In the genomic region with DNA sequence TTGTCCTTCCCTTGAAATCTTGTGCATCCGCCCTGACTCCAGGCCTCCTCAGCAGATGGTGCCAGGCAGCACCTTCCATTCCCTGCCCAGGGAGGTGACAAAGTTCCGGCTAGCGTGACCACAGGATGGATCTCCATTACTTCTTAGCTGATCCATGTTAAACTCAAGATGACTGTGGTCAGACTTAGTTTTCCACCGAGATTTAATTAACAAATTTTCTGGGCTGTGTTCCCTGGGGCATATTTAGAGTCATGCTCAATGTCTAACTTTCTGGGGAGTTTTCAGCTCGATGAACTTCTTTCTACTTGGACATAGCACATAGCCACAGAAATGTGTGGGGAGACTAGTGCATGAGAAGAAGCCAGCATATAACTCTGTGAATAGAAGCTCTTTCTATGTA, we compare ENCODE assay signal across 14 cellular contexts.
A peak's percentile ranks its signal among the peaks of the same experiment; 100 is the strongest.
DNase-seq lines count a peak whose midpoint lies in the region; ATAC-seq and TF ChIP-seq lines count a peak whose summit lies in the region.
"Had no signal": no experiment of that assay in that cellular context is flagged by ENCODE, and none has a peak within 500 bp of the region (broad histone marks: within the 10 kb centered on the region; RNA-seq: fewer than 3 reads in every experiment).

No MANE protein-coding gene starts in this region.

- no peaks in the 10 kb centered on the region for H3K27me3 ChIP-seq in adipocyte (replicated peaks; ENCODE audit: control insufficient read depth, insufficient read depth, low read length)

- peaks cover 37% of the 10 kb centered on the region for H3K4me1 ChIP-seq in adipocyte (ENCODE audit: control insufficient read depth, insufficient read depth, low read length)

- no peaks in the 10 kb centered on the region for H3K36me3 ChIP-seq in adipocyte (ENCODE audit: control insufficient read depth, insufficient read depth, low read length, severe bottlenecking)

- DNase-seq in AG08395 (ENCODE audit: low spot score) = peak; percentile 67
- DNase-seq in adipocyte (ENCODE audit: low read depth) = peak; percentile 64
- DNase-seq in fibroblast of mammary gland (ENCODE audit: low read depth) = peak; percentile 77
- no peak for DNase-seq in sciatic nerve (ENCODE audit: low spot score)
- DNase-seq in activated naive CD4-positive, alpha-beta T cell treated with anti-CD3 and anti-CD28 coated beads, Interleukin-2, amount 50 U/mL, for 72 hours (ENCODE audit: low spot score in 2 of 2) = no peak
- DNase-seq in progenitor cell of endocrine pancreas (ENCODE audit: low spot score, unreplicated experiment) = no peak
- DNase-seq: 8988T; cortex of kidney; left colon; NCI-H187 treated with DMSO at 0.1 percent for 48 hours; NCI-H446 treated with DMSO at 0.1 percent for 48 hours; stimulated activated CD4-positive, alpha-beta T cell treated with anti-CD3 and anti-CD28 coated beads, Interleukin-2, amount 100 ng/mL, for 48 hours had no signal

- TF ChIP-seq CTCF in fibroblast of mammary gland (conservative IDR thresholded peaks at IDR 0.05; ENCODE audit: control insufficient read depth, insufficient read depth, low read depth, low read length) (no peak), progenitor cell of endocrine pancreas (IDR thresholded peaks at IDR 0.05; ENCODE audit: unreplicated experiment) (no peak)

- peaks cover 0 to 5% of the 10 kb centered on the region in 2 donors for H3K9me3 Mint-ChIP-seq in activated naive CD4-positive, alpha-beta T cell treated with anti-CD3 and anti-CD28 coated beads, Interleukin-2, amount 50 U/mL, for 72 hours
- H3K9me3 Mint-ChIP-seq in progenitor cell of endocrine pancreas (ENCODE audit: low read depth) = peaks cover 3% of the 10 kb centered on the region

- H3K4me3 Mint-ChIP-seq in progenitor cell of endocrine pancreas (ENCODE audit: low read depth) = no peak overlapping the region

- H3K4me3 ChIP-seq in adipocyte (ENCODE audit: low read length) (peak overlapping the region; percentile 75), fibroblast of mammary gland (ENCODE audit: control insufficient read depth, low read depth, low read length) (no peak overlapping the region)

- no peak overlapping the region for H3K27ac Mint-ChIP-seq in activated naive CD4-positive, alpha-beta T cell treated with anti-CD3 and anti-CD28 coated beads, Interleukin-2, amount 50 U/mL, for 72 hours
- no peak overlapping the region for H3K27ac Mint-ChIP-seq in progenitor cell of endocrine pancreas

- no peaks in the 10 kb centered on the region for H3K4me1 Mint-ChIP-seq in progenitor cell of endocrine pancreas (ENCODE audit: low read depth)

- H3K27me3 Mint-ChIP-seq in progenitor cell of endocrine pancreas = no peaks in the 10 kb centered on the region

- peak overlapping the region; percentile 85 for H3K9ac ChIP-seq in adipocyte (ENCODE audit: low read length)

- intact Hi-C loops in sciatic nerve (cut with DNase I) = no loop called here

- peak; percentile 21 for ATAC-seq in sciatic nerve
- ATAC-seq in activated naive CD4-positive, alpha-beta T cell treated with anti-CD3 and anti-CD28 coated beads, Interleukin-2, amount 50 U/mL, for 72 hours = no peak
- ATAC-seq in GM21786 (IDR thresholded peaks at IDR 0.05; ENCODE audit: unreplicated experiment) = no peak
- ATAC-seq in GM18511 (IDR thresholded peaks at IDR 0.05; ENCODE audit: unreplicated experiment) = no peak
- ATAC-seq: left colon had no signal

- no peaks in the 10 kb centered on the region for H3K36me3 Mint-ChIP-seq in activated naive CD4-positive, alpha-beta T cell treated with anti-CD3 and anti-CD28 coated beads, Interleukin-2, amount 50 U/mL, for 72 hours
- no peaks in the 10 kb centered on the region for H3K36me3 Mint-ChIP-seq in progenitor cell of endocrine pancreas (ENCODE audit: insufficient read depth)

- no peaks in the 10 kb centered on the region for H3K9me3 ChIP-seq in adipocyte (ENCODE audit: control insufficient read depth, low read length)

Comparison
In these comparisons a context has a peak if more than half of its experiments do, and no peak if none do; other contexts are left out.
1. DNase-seq: peak in AG08395 (single experiment), adipocyte (single experiment) and fibroblast of mammary gland (single experiment); none in sciatic nerve (single experiment), activated naive CD4-positive, alpha-beta T cell treated with anti-CD3 and anti-CD28 coated beads, Interleukin-2, amount 50 U/mL, for 72 hours (0 of 2) and progenitor cell of endocrine pancreas (single experiment).